ENCODE assay signal across 1 cellular context in the genomic region with DNA sequence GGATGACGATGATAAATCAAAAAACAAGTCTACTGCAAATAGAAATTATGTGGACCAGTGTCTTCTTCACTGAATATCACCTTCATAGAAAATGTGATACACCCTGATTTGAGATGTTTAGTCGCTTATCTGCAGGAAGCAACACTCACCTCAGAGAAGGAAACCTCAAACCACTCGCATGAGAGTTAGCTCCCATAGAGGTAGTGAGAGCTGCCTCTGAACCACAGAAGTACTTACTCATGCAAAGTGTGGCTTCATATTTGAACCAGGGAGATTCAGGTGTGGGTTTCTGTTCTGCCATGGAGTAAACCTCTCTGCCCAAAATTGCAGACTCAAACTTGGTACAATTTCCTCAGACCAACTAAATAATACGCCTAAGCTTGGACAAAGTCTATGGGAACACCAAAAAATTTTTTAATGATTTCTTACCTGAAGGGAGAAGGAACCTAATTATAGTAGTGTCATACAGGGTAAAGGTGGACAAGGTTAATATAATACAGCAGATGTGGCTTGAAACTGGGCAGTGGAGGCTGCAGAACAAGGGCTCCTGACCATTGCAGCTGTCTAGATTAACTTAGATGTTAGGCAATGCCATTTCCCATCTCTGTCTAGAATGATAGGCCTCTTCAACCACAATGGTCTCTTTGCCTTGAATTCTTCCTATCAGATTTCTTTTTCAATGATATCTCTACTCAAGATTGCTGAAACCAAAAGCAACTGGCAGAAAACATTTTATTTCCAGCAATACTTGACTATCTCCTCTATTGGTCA.
TF ChIP-seq lines count a peak whose summit lies in the region.

No MANE protein-coding gene starts in this region.

TF ChIP-seq in H1, 55 proteins besides CTCF, POLR2A, EP300 and RAD21 (continued from another document):
- TF ChIP-seq YY1 (IDR thresholded peaks at IDR 0.05; ENCODE audit: low read depth, low read length) (no peak), CTBP2 (IDR thresholded peaks at IDR 0.05; ENCODE audit: borderline replicate concordance, insufficient read depth, insufficient read length, low read length) (no peak), GTF2F1 (IDR thresholded peaks at IDR 0.05; ENCODE audit: borderline replicate concordance, low read depth, low read length) (no peak), POU5F1 (IDR thresholded peaks at IDR 0.05; ENCODE audit: low read depth, low read length) (no peak), HDAC6 (IDR thresholded peaks at IDR 0.05; ENCODE audit: low read depth, low read length) (no peak), CEBPB (IDR thresholded peaks at IDR 0.05; ENCODE audit: low read depth, low read length) (no peak), RXRA (IDR thresholded peaks at IDR 0.05; ENCODE audit: insufficient read depth, low read depth, low read length) (no peak)
- TF ChIP-seq, protein P1, sequence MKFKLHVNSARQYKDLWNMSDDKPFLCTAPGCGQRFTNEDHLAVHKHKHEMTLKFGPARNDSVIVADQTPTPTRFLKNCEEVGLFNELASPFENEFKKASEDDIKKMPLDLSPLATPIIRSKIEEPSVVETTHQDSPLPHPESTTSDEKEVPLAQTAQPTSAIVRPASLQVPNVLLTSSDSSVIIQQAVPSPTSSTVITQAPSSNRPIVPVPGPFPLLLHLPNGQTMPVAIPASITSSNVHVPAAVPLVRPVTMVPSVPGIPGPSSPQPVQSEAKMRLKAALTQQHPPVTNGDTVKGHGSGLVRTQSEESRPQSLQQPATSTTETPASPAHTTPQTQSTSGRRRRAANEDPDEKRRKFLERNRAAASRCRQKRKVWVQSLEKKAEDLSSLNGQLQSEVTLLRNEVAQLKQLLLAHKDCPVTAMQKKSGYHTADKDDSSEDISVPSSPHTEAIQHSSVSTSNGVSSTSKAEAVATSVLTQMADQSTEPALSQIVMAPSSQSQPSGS (IDR thresholded peaks at IDR 0.05; ENCODE audit: low read length) = no peak
